In the genomic region with DNA sequence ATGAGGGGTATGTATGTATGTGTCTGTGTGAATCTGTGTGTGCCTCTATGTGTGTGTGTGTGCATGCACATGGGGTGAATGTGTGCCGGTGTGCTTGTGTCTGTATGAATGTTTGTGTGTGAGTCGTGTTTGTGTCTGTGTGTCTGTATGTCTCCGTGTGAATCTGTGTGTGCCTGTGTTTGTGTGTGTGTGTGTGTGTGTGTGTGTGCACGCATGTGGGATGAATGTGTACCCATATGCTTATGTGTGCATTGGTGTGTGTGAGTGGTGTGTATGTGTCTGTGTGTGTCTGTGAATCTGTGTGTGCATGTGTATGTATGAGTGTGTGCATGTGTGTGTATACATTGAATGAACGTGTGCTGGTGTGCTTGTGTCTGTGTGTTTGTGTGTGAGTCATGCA, we compare ENCODE assay signal across 2 cellular contexts.
A peak's percentile ranks its signal among the peaks of the same experiment; 100 is the strongest.
TF ChIP-seq lines count a peak whose summit lies in the region.

No MANE protein-coding gene starts in this region.

TF ChIP-seq in HEK293, 187 proteins besides CTCF, POLR2A, EP300 and RAD21 (continued from another document):
- TF ChIP-seq, protein P1, sequence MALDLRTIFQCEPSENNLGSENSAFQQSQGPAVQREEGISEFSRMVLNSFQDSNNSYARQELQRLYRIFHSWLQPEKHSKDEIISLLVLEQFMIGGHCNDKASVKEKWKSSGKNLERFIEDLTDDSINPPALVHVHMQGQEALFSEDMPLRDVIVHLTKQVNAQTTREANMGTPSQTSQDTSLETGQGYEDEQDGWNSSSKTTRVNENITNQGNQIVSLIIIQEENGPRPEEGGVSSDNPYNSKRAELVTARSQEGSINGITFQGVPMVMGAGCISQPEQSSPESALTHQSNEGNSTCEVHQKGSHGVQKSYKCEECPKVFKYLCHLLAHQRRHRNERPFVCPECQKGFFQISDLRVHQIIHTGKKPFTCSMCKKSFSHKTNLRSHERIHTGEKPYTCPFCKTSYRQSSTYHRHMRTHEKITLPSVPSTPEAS (tag by site-specific recombination; IDR thresholded peaks at IDR 0.05) = peak; percentile 90
- no peak for TF ChIP-seq ZNF558 (tag by site-specific recombination; IDR thresholded peaks at IDR 0.05)

TF ChIP-seq in IMR-90, 13 proteins besides CTCF, POLR2A, EP300 and RAD21 (continued from another document):
- TF ChIP-seq FOS (IDR thresholded peaks at IDR 0.05; ENCODE audit: low read depth, low read length) (no peak), CEBPB (IDR thresholded peaks at IDR 0.05; ENCODE audit: low read depth, low read length) (no peak), MAZ (IDR thresholded peaks at IDR 0.05; ENCODE audit: borderline replicate concordance, low read depth, low read length) (no peak), NFE2L2 (IDR thresholded peaks at IDR 0.05; ENCODE audit: low read depth, low read length) (no peak), RFX5 (IDR thresholded peaks at IDR 0.05; ENCODE audit: low read depth, low read length) (no peak), RCOR1 (IDR thresholded peaks at IDR 0.05; ENCODE audit: insufficient replicate concordance, low read length) (no peak), MAFK (IDR thresholded peaks at IDR 0.05; ENCODE audit: low read depth, low read length) (no peak), MXI1 (IDR thresholded peaks at IDR 0.05; ENCODE audit: borderline replicate concordance, low read depth, low read length) (no peak), BHLHE40 (IDR thresholded peaks at IDR 0.05; ENCODE audit: low read depth, low read length) (no peak), SMC3 (IDR thresholded peaks at IDR 0.05; ENCODE audit: low read depth, low read length) (no peak), CHD1 (IDR thresholded peaks at IDR 0.05; ENCODE audit: low read depth, low read length) (no peak)
- TF ChIP-seq, protein P2, sequence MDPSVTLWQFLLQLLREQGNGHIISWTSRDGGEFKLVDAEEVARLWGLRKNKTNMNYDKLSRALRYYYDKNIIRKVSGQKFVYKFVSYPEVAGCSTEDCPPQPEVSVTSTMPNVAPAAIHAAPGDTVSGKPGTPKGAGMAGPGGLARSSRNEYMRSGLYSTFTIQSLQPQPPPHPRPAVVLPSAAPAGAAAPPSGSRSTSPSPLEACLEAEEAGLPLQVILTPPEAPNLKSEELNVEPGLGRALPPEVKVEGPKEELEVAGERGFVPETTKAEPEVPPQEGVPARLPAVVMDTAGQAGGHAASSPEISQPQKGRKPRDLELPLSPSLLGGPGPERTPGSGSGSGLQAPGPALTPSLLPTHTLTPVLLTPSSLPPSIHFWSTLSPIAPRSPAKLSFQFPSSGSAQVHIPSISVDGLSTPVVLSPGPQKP (IDR thresholded peaks at IDR 0.05; ENCODE audit: borderline replicate concordance, low read depth, low read length) = no peak
